In the genomic region with DNA sequence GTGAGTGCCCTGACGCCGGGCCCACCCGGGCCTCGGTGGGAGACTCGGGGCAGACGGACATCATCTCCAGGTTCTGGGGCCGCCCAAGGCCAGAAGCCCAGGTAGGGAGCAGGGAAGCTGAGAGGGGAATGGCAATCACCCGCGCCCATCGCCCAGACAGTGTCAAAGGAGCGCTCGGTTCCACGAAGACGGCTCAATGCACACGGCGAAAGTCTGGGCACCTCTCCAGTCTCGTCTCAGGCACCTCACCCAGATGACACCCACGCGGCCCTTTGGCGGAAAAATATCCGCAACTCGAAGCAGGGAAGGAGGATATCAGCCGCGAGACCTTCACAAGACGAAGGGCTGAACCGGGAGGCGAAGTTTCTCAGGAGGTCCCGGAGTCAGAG, we compare ENCODE assay signal across 8 cellular contexts. TPM values are rescaled to one million over a fixed set of nuclear protein-coding genes. Genes with fewer than 3 reads are reported as not detected.
DNase-seq lines count a peak whose midpoint lies in the region; ATAC-seq and TF ChIP-seq lines count a peak whose summit lies in the region.

No MANE protein-coding gene starts in this region.

- H3K27me3 ChIP-seq in GM23248 (replicated peaks; ENCODE audit: insufficient read depth), result peaks cover 8% of the 10 kb centered on the region; the same call in 1 of the 2 replicates

- ATAC-seq in GM21723 (IDR thresholded peaks at IDR 0.05; ENCODE audit: unreplicated experiment) (no peak), GM18505 (IDR thresholded peaks at IDR 0.05; ENCODE audit: unreplicated experiment) (no peak)

- no peak overlapping the region for H3K9ac ChIP-seq in GM23248

- H3K4me3 Mint-ChIP-seq in activated CD4-positive, alpha-beta T cell treated with anti-CD3 and anti-CD28 coated beads, Interleukin-2, amount 10 ng/mL, durations not matched to agents 7 days and 5 days, result peak overlapping the region; percentile 68
- H3K4me3 Mint-ChIP-seq in osteocyte (ENCODE audit: unreplicated experiment), result peak overlapping the region; percentile 79

- no peaks in the 10 kb centered on the region for H3F3A ChIP-seq in GM23248 (ENCODE audit: insufficient read depth)

- H3K4me1 Mint-ChIP-seq in activated CD4-positive, alpha-beta T cell treated with anti-CD3 and anti-CD28 coated beads, Interleukin-2, amount 10 ng/mL, durations not matched to agents 7 days and 5 days, result peaks cover 10% of the 10 kb centered on the region
- H3K4me1 Mint-ChIP-seq in osteocyte (ENCODE audit: unreplicated experiment), result peaks cover 23% of the 10 kb centered on the region

- no peaks in the 10 kb centered on the region for H3K4me1 ChIP-seq in GM23248 (ENCODE audit: insufficient read depth)

- H3K36me3 Mint-ChIP-seq in activated CD4-positive, alpha-beta T cell treated with anti-CD3 and anti-CD28 coated beads, Interleukin-2, amount 10 ng/mL, durations not matched to agents 7 days and 5 days (ENCODE audit: low read depth), result no peaks in the 10 kb centered on the region
- H3K36me3 Mint-ChIP-seq in osteocyte (ENCODE audit: unreplicated experiment), result no peaks in the 10 kb centered on the region

- H3K9me3 Mint-ChIP-seq in activated CD4-positive, alpha-beta T cell treated with anti-CD3 and anti-CD28 coated beads, Interleukin-2, amount 10 ng/mL, durations not matched to agents 7 days and 5 days, result no peaks in the 10 kb centered on the region
- no peaks in the 10 kb centered on the region for H3K9me3 Mint-ChIP-seq in osteocyte (ENCODE audit: unreplicated experiment)

- peak; percentile 74 for DNase-seq in GM23248
- peak; percentile 10 for DNase-seq in activated CD4-positive, alpha-beta T cell treated with anti-CD3 and anti-CD28 coated beads, Interleukin-2, amount 10 ng/mL, durations not matched to agents 7 days and 5 days
- peak; percentile 43 for DNase-seq in fibroblast of mammary gland (ENCODE audit: low read depth)
- DNase-seq in osteocyte (ENCODE audit: extremely low spot score, unreplicated experiment), result no peak
- no peak for DNase-seq in SIG-M5 (lab: John Stamatoyannopoulos, UW)
- no peak for DNase-seq in NCI-H1092 (lab: John Stamatoyannopoulos, UW)

- no peaks in the 10 kb centered on the region for H3K9me3 ChIP-seq in GM23248 (ENCODE audit: low read depth)

- H4K20me1 ChIP-seq in GM23248 (ENCODE audit: insufficient read depth), result no peaks in the 10 kb centered on the region

- peaks cover 78% of the 10 kb centered on the region for H3K27me3 Mint-ChIP-seq in activated CD4-positive, alpha-beta T cell treated with anti-CD3 and anti-CD28 coated beads, Interleukin-2, amount 10 ng/mL, durations not matched to agents 7 days and 5 days
- H3K27me3 Mint-ChIP-seq in osteocyte (ENCODE audit: unreplicated experiment), result peaks cover 49% of the 10 kb centered on the region

- in situ Hi-C loops in GM23248 (cut with MboI), result no loop called here

- H3K4me3 ChIP-seq in GM23248 (peak overlapping the region; percentile 71), fibroblast of mammary gland (ENCODE audit: control insufficient read depth, low read depth, low read length) (peak overlapping the region; percentile 50)

- CTCF ChIA-PET in activated CD4-positive, alpha-beta T cell treated with anti-CD3 and anti-CD28 coated beads, Interleukin-2, amount 10 ng/mL, durations not matched to agents 7 days and 5 days (lab: Charles Lee), result interaction anchor here (1.0 kb wide), 1 partner anchor 265 kb away, joined by 4 read pairs; no protein-coding TSS in a partner anchor

- no peaks in the 10 kb centered on the region for H3K36me3 ChIP-seq in GM23248 (ENCODE audit: low read depth)

- TF ChIP-seq POLR2A in GM18505 (IDR thresholded peaks at IDR 0.05; ENCODE audit: borderline replicate concordance, extremely low read depth, insufficient read depth, insufficient read length), result no peak

- 2 to 3% methylated on average over 28 of the region's 28 CpGs for WGBS in GM23248 (ENCODE audit: low coverage in 1 of 2, low lambda C conversion rate in 2 of 2, missing lambda C conversion rate in 2 of 2), 2 experiments

- no peaks in the 10 kb centered on the region for H3K79me2 ChIP-seq in GM23248 (ENCODE audit: insufficient read depth)

- TF ChIP-seq CTCF in fibroblast of mammary gland (conservative IDR thresholded peaks at IDR 0.05; ENCODE audit: control insufficient read depth, insufficient read depth, low read depth, low read length), result no peak
- TF ChIP-seq CTCF in osteocyte (IDR thresholded peaks at IDR 0.05), result no peak

- POLR2A ChIA-PET in activated CD4-positive, alpha-beta T cell treated with anti-CD3 and anti-CD28 coated beads, Interleukin-2, amount 10 ng/mL, durations not matched to agents 7 days and 5 days (lab: Charles Lee), result no interaction called here

- H3K27ac Mint-ChIP-seq in activated CD4-positive, alpha-beta T cell treated with anti-CD3 and anti-CD28 coated beads, Interleukin-2, amount 10 ng/mL, durations not matched to agents 7 days and 5 days, result no peak overlapping the region
- H3K27ac Mint-ChIP-seq in osteocyte (ENCODE audit: unreplicated experiment), result no peak overlapping the region

- peak overlapping the region; percentile 79 for H2AFZ ChIP-seq in GM23248

- no peaks in the 10 kb centered on the region for H3K9me2 ChIP-seq in GM23248 (ENCODE audit: insufficient read depth)

- no peak overlapping the region for H3K27ac ChIP-seq in GM23248

- H3K4me2 ChIP-seq in GM23248 (ENCODE audit: unreplicated experiment), result peak overlapping the region; percentile 92

RNA-seq across cellular contexts. Expression of gene IL17RD, which starts 0.9 kb away (rescaled TPM):
- total RNA-seq in GM23248 (2014; rRNA removed; shearing (Covaris generic)), result 0.76 and 1.2 TPM in 2 replicates
- 0.34 and 0.42 TPM in 2 replicates for polyA plus RNA-seq in GM23248 (2016; fragmentation: Nextera tagmentation; extraction: Ambion mirVana)
- total RNA-seq in activated CD4-positive, alpha-beta T cell treated with anti-CD3 and anti-CD28 coated beads, Interleukin-2, amount 10 ng/mL, durations not matched to agents 7 days and 5 days, result not detected
- total RNA-seq in osteocyte, result 2.9 and 3.9 TPM in 2 replicates

RNA-seq across cellular contexts. Expression of gene HESX1, which starts 35.6 kb away (rescaled TPM):
- not detected in 2 replicates for total RNA-seq in GM23248 (2014; rRNA removed; shearing (Covaris generic))
- 0.58 and 1.1 TPM in 2 replicates for polyA plus RNA-seq in GM23248 (2016; fragmentation: Nextera tagmentation; extraction: Ambion mirVana)
- total RNA-seq in activated CD4-positive, alpha-beta T cell treated with anti-CD3 and anti-CD28 coated beads, Interleukin-2, amount 10 ng/mL, durations not matched to agents 7 days and 5 days, result under 1 TPM in 1 of 2 experiments, not detected in 1; 0.42 TPM
- total RNA-seq in osteocyte, result 1.3 and 2.0 TPM in 2 replicates

Comparison
In these comparisons a context has a peak if more than half of its experiments do, and no peak if none do; other contexts are left out.
1. DNase-seq: peak in GM23248 (single experiment), activated CD4-positive, alpha-beta T cell treated with anti-CD3 and anti-CD28 coated beads, Interleukin-2, amount 10 ng/mL, durations not matched to agents 7 days and 5 days (single experiment) and fibroblast of mammary gland (single experiment); none in osteocyte (single experiment), SIG-M5 (single experiment) and NCI-H1092 (single experiment).